8 cellular contexts compared by ENCODE assay signal in genomic region chr6:24283043-24283985, GRCh38.
DNase-seq lines count a peak whose midpoint lies in the region; ATAC-seq and TF ChIP-seq lines count a peak whose summit lies in the region.

No MANE protein-coding gene starts in this region.

- CTCF ChIA-PET in OCI-LY7 (lab: Charles Lee; ENCODE audit: unreplicated experiment) = no interaction called here

- in situ Hi-C loops in HAP-1 (cut with MboI; ENCODE audit: low sequenced_read_pairs) = loop anchor here (10.0 kb wide), 1 partner anchor 101 kb away; no protein-coding TSS in a partner anchor

- ATAC-seq in heart left ventricle = peak; percentile 75 to 95 (median 86)

- no peaks in the 10 kb centered on the region for H3K36me3 ChIP-seq in HAP-1 (replicated peaks)
- H3K36me3 ChIP-seq in Karpas-422 (ENCODE audit: insufficient read depth, low read length) = no peaks in the 10 kb centered on the region
- H3K36me3 ChIP-seq in OCI-LY7 (ENCODE audit: insufficient read depth, low read length) = no peaks in the 10 kb centered on the region
- H3K36me3 ChIP-seq in adrenal gland (replicated peaks in 1 of 2) = no peaks in the 10 kb centered on the region
- H3K36me3 ChIP-seq in heart left ventricle = no peaks in the 10 kb centered on the region
- no peaks in the 10 kb centered on the region for H3K36me3 ChIP-seq in vagina

- WGBS in adrenal gland, 4 donors = 6 to 10% (median 7%) methylated on average over 10 of the region's 10 CpGs
- 4 to 6% (median 6%) methylated on average over 10 of the region's 10 CpGs for WGBS in heart left ventricle, 4 donors

- H3K27me3 ChIP-seq in HAP-1 (ENCODE audit: low read depth) (peaks cover 15% of the 10 kb centered on the region), Karpas-422 (ENCODE audit: low read length) (no peaks in the 10 kb centered on the region), adrenal gland (no peaks in the 10 kb centered on the region), heart left ventricle (peaks cover 0 to 14% (median 0%) of the 10 kb centered on the region in 9 donors), vagina (no peaks in the 10 kb centered on the region)

- TF ChIP-seq CTCF in GM12865 (IDR thresholded peaks at IDR 0.05; ENCODE audit: insufficient read depth, low read depth, low read length, missing control alignments) (peak; percentile 38), OCI-LY7 (conservative IDR thresholded peaks at IDR 0.05; ENCODE audit: low read length) (peak; percentile 95), adrenal gland (IDR thresholded peaks at IDR 0.05) (peak; percentile 34 to 73 (median 62)), heart left ventricle (IDR thresholded peaks at IDR 0.05) (peak; percentile 4 to 61 (median 48)), vagina (IDR thresholded peaks at IDR 0.05) (peak in 1 of 3 experiments; percentile 17)

- peak overlapping the region; percentile 45 for H3K4me2 ChIP-seq in Karpas-422 (ENCODE audit: low read depth, low read length, poor library complexity, severe bottlenecking)
- H3K4me2 ChIP-seq in OCI-LY7 (ENCODE audit: low read length) = peak overlapping the region; percentile 31

- H3K27ac ChIP-seq in Karpas-422 (ENCODE audit: low read length) = no peak overlapping the region
- no peak overlapping the region for H3K27ac ChIP-seq in OCI-LY7 (ENCODE audit: low read depth, low read length, poor library complexity, severe bottlenecking)
- H3K27ac ChIP-seq in adrenal gland = no peak overlapping the region
- H3K27ac ChIP-seq in heart left ventricle = no peak overlapping the region
- no peak overlapping the region for H3K27ac ChIP-seq in vagina

- H3K4me1 ChIP-seq in HAP-1 = no peaks in the 10 kb centered on the region
- peaks cover 15% of the 10 kb centered on the region for H3K4me1 ChIP-seq in Karpas-422 (ENCODE audit: low read length)
- peaks cover 7% of the 10 kb centered on the region for H3K4me1 ChIP-seq in OCI-LY7 (ENCODE audit: insufficient read depth, low read length, poor library complexity, severe bottlenecking)
- H3K4me1 ChIP-seq in adrenal gland (replicated peaks in 1 of 2) = peaks cover 0 to 9% of the 10 kb centered on the region in 2 donors
- peaks cover 0 to 15% (median 5%) of the 10 kb centered on the region in 12 donors for H3K4me1 ChIP-seq in heart left ventricle
- H3K4me1 ChIP-seq in vagina = no peaks in the 10 kb centered on the region

- H3K4me3 ChIP-seq in GM12865 (ENCODE audit: low read depth, low read length) (no peak overlapping the region), HAP-1 (no peak overlapping the region), Karpas-422 (ENCODE audit: low read length) (no peak overlapping the region), OCI-LY7 (ENCODE audit: low read depth, low read length, poor library complexity, severe bottlenecking) (no peak overlapping the region), adrenal gland (peak overlapping the region in 1 of 4 donors; percentile 40), heart left ventricle (peak overlapping the region in 2 of 12 donors; percentile 16 to 34), vagina (no peak overlapping the region)

- H3K9me2 ChIP-seq in Karpas-422 (replicated peaks; ENCODE audit: insufficient read depth, low read length) = no peaks in the 10 kb centered on the region
- H3K9me2 ChIP-seq in OCI-LY7 (ENCODE audit: insufficient read depth, low read length) = no peaks in the 10 kb centered on the region

- H4K20me1 ChIP-seq in Karpas-422 (ENCODE audit: insufficient read depth, low read depth, low read length) (no peaks in the 10 kb centered on the region), OCI-LY7 (ENCODE audit: insufficient read depth, low read length) (no peaks in the 10 kb centered on the region)

- DNase-seq in GM12865 (ENCODE audit: low read depth) (peak; percentile 81), HAP-1 (ENCODE audit: low spot score in 2 of 2) (peak; percentile 62 to 74), Karpas-422 (peak; percentile 84), OCI-LY7 (ENCODE audit: low spot score) (peak; percentile 65), adrenal gland (peak; percentile 59 to 81 (median 74)), heart left ventricle (peak; percentile 58 to 83 (median 71)), posterior vena cava (ENCODE audit: low spot score) (peak; percentile 83), vagina (ENCODE audit: extremely low spot score in 2 of 2) (no peak)

- BruUV-seq in OCI-LY7 (replicated peaks; lab: Mats Ljungman, UMichigan) = no TSS peak

- no peak for TF ChIP-seq POLR2A in adrenal gland (IDR thresholded peaks at IDR 0.05)
- TF ChIP-seq POLR2A in heart left ventricle (IDR thresholded peaks at IDR 0.05) = no peak
- no peak for TF ChIP-seq POLR2A in vagina (IDR thresholded peaks at IDR 0.05)

- intact Hi-C loops in OCI-LY7 (cut with micrococcal nuclease; ENCODE audit: unreplicated experiment) = loop anchor here (2.0 to 10.0 kb wide), 2 partner anchors 301 to 411 kb away; no protein-coding TSS in a partner anchor
- intact Hi-C loops in adrenal gland (cut with DNase I) = loop anchor here (5.0 to 10.0 kb wide), 2 partner anchors 104 to 111 kb away; no protein-coding TSS in a partner anchor
- intact Hi-C loops in heart left ventricle (cut with DNase I) = loop anchor here in 7 of 10 donors (2.0 to 5.0 kb wide), 3 partner anchors 104 to 107 kb away; no protein-coding TSS in a partner anchor
- intact Hi-C loops in posterior vena cava (cut with DNase I) = loop anchor here in 1 of 2 donors (10.0 kb wide), 1 partner anchor 1271 kb away; no protein-coding TSS in a partner anchor
- intact Hi-C loops in vagina (cut with DNase I) = no loop called here

- no peaks in the 10 kb centered on the region for H3K9me3 ChIP-seq in HAP-1
- H3K9me3 ChIP-seq in Karpas-422 (ENCODE audit: low read length) = no peaks in the 10 kb centered on the region
- H3K9me3 ChIP-seq in OCI-LY7 (ENCODE audit: low read length) = no peaks in the 10 kb centered on the region
- no peaks in the 10 kb centered on the region for H3K9me3 ChIP-seq in adrenal gland (replicated peaks in 1 of 3)
- H3K9me3 ChIP-seq in heart left ventricle = no peaks in the 10 kb centered on the region
- no peaks in the 10 kb centered on the region for H3K9me3 ChIP-seq in vagina

- H3K9ac ChIP-seq in Karpas-422 (ENCODE audit: low read length) = no peak overlapping the region

- POLR2A ChIA-PET in OCI-LY7 (lab: Charles Lee) = interaction anchor here (0.5 to 0.7 kb wide), 2 partner anchors 70 to 128 kb away, joined by 3 read pairs; no protein-coding TSS in a partner anchor

- H3K79me2 ChIP-seq in Karpas-422 (ENCODE audit: low read length) = no peaks in the 10 kb centered on the region
- H3K79me2 ChIP-seq in OCI-LY7 (ENCODE audit: insufficient read depth, low read depth, low read length) = no peaks in the 10 kb centered on the region

- H2AFZ ChIP-seq in Karpas-422 (ENCODE audit: low read length) (no peak overlapping the region), OCI-LY7 (ENCODE audit: low read length) (peak overlapping the region; percentile 17; the same call in 1 of the 2 replicates)

Comparison
In these comparisons a context has a peak if more than half of its experiments do, and no peak if none do; other contexts are left out.
1. DNase-seq: peak in GM12865 (single experiment), HAP-1 (2 of 2), Karpas-422 (single experiment), OCI-LY7 (single experiment), adrenal gland (7 of 7), heart left ventricle (5 of 5) and posterior vena cava (single experiment); none in vagina (0 of 2).